ENCODE assay signal across 21 cellular contexts in the genomic region with DNA sequence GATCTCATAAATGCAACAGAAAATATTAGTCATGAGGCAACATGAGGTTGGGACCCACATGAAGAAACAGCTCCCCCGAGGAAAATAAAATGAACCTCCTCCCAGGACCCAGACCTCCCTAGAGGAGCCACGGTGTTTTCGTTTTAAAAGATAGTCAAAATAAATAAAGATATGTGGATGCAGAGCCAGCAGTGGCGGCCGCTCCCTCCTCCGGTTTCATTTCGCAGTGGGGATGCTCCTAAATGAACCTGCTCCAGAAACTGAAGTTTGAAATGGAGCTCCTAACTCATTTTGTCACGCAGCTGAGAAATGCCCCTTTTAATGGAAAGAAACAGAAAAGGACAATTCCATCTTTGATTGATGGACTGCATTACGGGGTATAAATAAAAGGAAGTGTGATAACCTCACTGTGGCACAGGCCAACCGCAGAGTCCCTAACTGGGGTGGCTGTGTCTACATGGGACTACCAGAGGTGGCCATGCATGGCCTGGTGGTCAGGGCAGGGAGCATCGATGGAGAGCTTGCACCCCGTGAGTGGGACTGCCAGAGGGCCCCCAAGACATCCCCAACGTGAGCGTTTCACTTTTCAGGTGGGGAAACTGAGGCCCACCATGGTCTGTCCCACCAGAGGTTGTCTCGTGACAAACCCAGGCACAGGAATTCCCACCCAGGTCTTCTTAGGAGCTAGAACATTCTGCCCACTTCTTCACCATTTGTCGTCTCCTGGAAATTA.
DNase-seq lines count a peak whose midpoint lies in the region; ATAC-seq, FAIRE-seq and TF ChIP-seq lines count a peak whose summit lies in the region.
"Had no signal": no experiment of that assay in that cellular context is flagged by ENCODE, and none has a peak within 500 bp of the region (broad histone marks: within the 10 kb centered on the region; RNA-seq: fewer than 3 reads in every experiment).

No MANE protein-coding gene starts in this region.

- H3K9ac ChIP-seq in SK-N-SH (no peak overlapping the region), kidney (ENCODE audit: low read length in 2 of 2) (no peak overlapping the region)

- DNase-seq in SK-N-SH (no peak), kidney (peak; percentile 43), spleen (peak; percentile 54), superior temporal gyrus (ENCODE audit: extremely low spot score) (no peak)
- DNase-seq in activated CD8-positive, alpha-beta memory T cell treated with anti-CD3 and anti-CD28 coated beads, Interleukin-2, amount 50 U/mL, for 48 hours = peak; percentile 22
- DNase-seq: BE2C; Calu3; CD4-positive, alpha-beta T cell; DMS79; NCI-H1417; NCI-H2029; NCI-H2171; NCI-H748 treated with DMSO at 0.1 percent for 48 hours; OCI-M1 had no signal

- TF ChIP-seq RAD21 in SK-N-SH (IDR thresholded peaks at IDR 0.05; ENCODE audit: low read length) = no peak

- ATAC-seq in SK-N-SH treated with all-trans-retinoic acid at 6 μM for 48 hours = no peak
- no peak for ATAC-seq in HG03457 (IDR thresholded peaks at IDR 0.05; ENCODE audit: unreplicated experiment)
- no peak for ATAC-seq in GM21723 (IDR thresholded peaks at IDR 0.05; ENCODE audit: unreplicated experiment)

- H3K4me2 ChIP-seq in SK-N-SH = 0 out of 2 replicates have a peak overlapping the region, but pooled peaks have one; percentile 24

- H3K4me1 ChIP-seq in SK-N-SH (ENCODE audit: control insufficient read depth in 1 of 2, insufficient read depth in 2 of 2, low read depth in 1 of 2, low read length in 1 of 2) (no peaks in the 10 kb centered on the region), kidney (ENCODE audit: control insufficient read depth in 1 of 2, insufficient read depth in 1 of 2, low read depth in 1 of 2, low read length in 2 of 2) (no peaks in the 10 kb centered on the region), spleen (no peaks in the 10 kb centered on the region)
- H3K4me1 ChIP-seq: BE2C, HAP-1 had no signal

- POLR2A ChIA-PET in SK-N-SH (lab: Yijun Ruan, JAX) = no interaction called here

- no peak for FAIRE-seq in kidney (lab: Jason Lieb, UNC)
- FAIRE-seq: HTR-8/SVneo had no signal

- H3K4me3 ChIP-seq in SK-N-SH (ENCODE audit: low read depth in 2 of 2, low read length in 1 of 2) = no peak overlapping the region
- no peak overlapping the region for H3K4me3 ChIP-seq in kidney (ENCODE audit: low read length in 2 of 2)
- no peak overlapping the region for H3K4me3 ChIP-seq in spleen
- H3K4me3 ChIP-seq: HAP-1 had no signal

- H4K20me1 ChIP-seq in SK-N-SH (ENCODE audit: insufficient read depth) = no peaks in the 10 kb centered on the region

- CTCF ChIA-PET in SK-N-SH (lab: Yijun Ruan, JAX) = no interaction called here

- intact Hi-C loops in kidney (cut with DNase I) (no loop called here), spleen (cut with DNase I; ENCODE audit: low total_unique reads) (no loop called here)

- H3F3A ChIP-seq in SK-N-SH (replicated peaks; ENCODE audit: insufficient read depth) = no peaks in the 10 kb centered on the region

- TF ChIP-seq POLR2A in spleen (IDR thresholded peaks at IDR 0.05) = no peak

- H3K27ac ChIP-seq in SK-N-SH (ENCODE audit: low read depth in 2 of 2, low read length in 1 of 2) = no peak overlapping the region
- H3K27ac ChIP-seq in kidney (ENCODE audit: low read depth in 2 of 2, low read length in 2 of 2) = no peak overlapping the region
- no peak overlapping the region for H3K27ac ChIP-seq in spleen
- H3K27ac ChIP-seq: 22Rv1, HL-60 had no signal

- WGBS in SK-N-SH (ENCODE audit: low lambda C conversion rate) = 25% methylated on average over 16 of the region's 16 CpGs
- WGBS in spleen, 5 donors = 79 to 83% (median 82%) methylated on average over 14 to 16 of the region's 16 CpGs

- H3K36me3 ChIP-seq in SK-N-SH (replicated peaks in 1 of 2; ENCODE audit: control insufficient read depth in 1 of 2, insufficient read depth in 2 of 2, low read length in 1 of 2) = no peaks in the 10 kb centered on the region
- no peaks in the 10 kb centered on the region for H3K36me3 ChIP-seq in kidney (ENCODE audit: control insufficient read depth in 1 of 2, insufficient read depth in 2 of 2, low read length in 2 of 2)
- no peaks in the 10 kb centered on the region for H3K36me3 ChIP-seq in spleen
- H3K36me3 ChIP-seq: BE2C, HAP-1 had no signal

- TF ChIP-seq EP300 in SK-N-SH (IDR thresholded peaks at IDR 0.05; ENCODE audit: borderline replicate concordance in 1 of 2, low read depth in 1 of 2, low read length in 1 of 2) = no peak

- H3K27me3 ChIP-seq in SK-N-SH (ENCODE audit: insufficient read depth) (no peaks in the 10 kb centered on the region; the same call in 1 of the 2 replicates), spleen (replicated peaks in 1 of 7) (peaks cover 0 to 57% (median 0%) of the 10 kb centered on the region in 7 donors)
- H3K27me3 ChIP-seq: BE2C had no signal

- TF ChIP-seq CTCF in SK-N-SH (IDR thresholded peaks at IDR 0.05) (no peak), kidney (IDR thresholded peaks at IDR 0.05; ENCODE audit: borderline replicate concordance, extremely low read depth, insufficient read depth) (no peak), spleen (IDR thresholded peaks at IDR 0.05 in 8 of 11, conservative IDR thresholded peaks at IDR 0.05 in 3 of 11) (no peak)

- H2AFZ ChIP-seq in SK-N-SH (ENCODE audit: low read depth) = no peak overlapping the region

- H3K9me2 ChIP-seq in SK-N-SH = no peaks in the 10 kb centered on the region

- H3K9me3 ChIP-seq in SK-N-SH (no peaks in the 10 kb centered on the region), kidney (ENCODE audit: control insufficient read depth in 1 of 2, low read length in 2 of 2) (no peaks in the 10 kb centered on the region), spleen (no peaks in the 10 kb centered on the region)
- H3K9me3 ChIP-seq: BE2C, HAP-1 had no signal

- no peaks in the 10 kb centered on the region for H3K79me2 ChIP-seq in SK-N-SH (ENCODE audit: insufficient read depth)

TF ChIP-seq in SK-N-SH, 30 proteins besides CTCF, POLR2A, EP300 and RAD21:
- TF ChIP-seq MEF2A (IDR thresholded peaks at IDR 0.05; ENCODE audit: borderline replicate concordance, low read depth) (no peak), PBX3 (IDR thresholded peaks at IDR 0.05) (no peak), MAX (IDR thresholded peaks at IDR 0.05; ENCODE audit: low read depth) (no peak), EZH2phosphoT487 (IDR thresholded peaks at IDR 0.05; ENCODE audit: borderline replicate concordance, low read depth) (no peak), TCF12 (IDR thresholded peaks at IDR 0.05) (no peak), USF2 (IDR thresholded peaks at IDR 0.05; ENCODE audit: borderline replicate concordance, low read depth, low read length) (no peak)

TF ChIP-seq in SK-N-SH treated with all-trans-retinoic acid at 6 μM for 48 hours, 23 proteins besides CTCF, POLR2A, EP300 and RAD21:
- TF ChIP-seq ARNTL (CRISPR knock-in tag; IDR thresholded peaks at IDR 0.05; ENCODE audit: borderline replicate concordance, low read depth) = no peak
- TF ChIP-seq ESRRG (CRISPR knock-in tag; IDR thresholded peaks at IDR 0.05) = no peak
- TF ChIP-seq ZFP3 (CRISPR knock-in tag; IDR thresholded peaks at IDR 0.05) = no peak
- TF ChIP-seq ISL1 (CRISPR knock-in tag; IDR thresholded peaks at IDR 0.05) = no peak
- TF ChIP-seq TCF4 (CRISPR knock-in tag; IDR thresholded peaks at IDR 0.05; ENCODE audit: borderline replicate concordance) = no peak
- TF ChIP-seq BACH2 (CRISPR knock-in tag; IDR thresholded peaks at IDR 0.05; ENCODE audit: borderline replicate concordance) = no peak
- no peak for TF ChIP-seq RARB (CRISPR knock-in tag; IDR thresholded peaks at IDR 0.05)
- no peak for TF ChIP-seq ZC3H10 (CRISPR knock-in tag; IDR thresholded peaks at IDR 0.05)
- TF ChIP-seq ZNF565 (CRISPR knock-in tag; conservative IDR thresholded peaks at IDR 0.05; ENCODE audit: low read depth) = no peak

Comparison
In these comparisons a context has a peak if more than half of its experiments do, and no peak if none do; other contexts are left out.
1. DNase-seq: peak in activated CD8-positive, alpha-beta memory T cell treated with anti-CD3 and anti-CD28 coated beads, Interleukin-2, amount 50 U/mL, for 48 hours (single experiment), kidney (single experiment) and spleen (single experiment); none in SK-N-SH (single experiment) and superior temporal gyrus (single experiment).